Comparison of ENCODE assay signal across 8 cellular contexts in the genomic region with DNA sequence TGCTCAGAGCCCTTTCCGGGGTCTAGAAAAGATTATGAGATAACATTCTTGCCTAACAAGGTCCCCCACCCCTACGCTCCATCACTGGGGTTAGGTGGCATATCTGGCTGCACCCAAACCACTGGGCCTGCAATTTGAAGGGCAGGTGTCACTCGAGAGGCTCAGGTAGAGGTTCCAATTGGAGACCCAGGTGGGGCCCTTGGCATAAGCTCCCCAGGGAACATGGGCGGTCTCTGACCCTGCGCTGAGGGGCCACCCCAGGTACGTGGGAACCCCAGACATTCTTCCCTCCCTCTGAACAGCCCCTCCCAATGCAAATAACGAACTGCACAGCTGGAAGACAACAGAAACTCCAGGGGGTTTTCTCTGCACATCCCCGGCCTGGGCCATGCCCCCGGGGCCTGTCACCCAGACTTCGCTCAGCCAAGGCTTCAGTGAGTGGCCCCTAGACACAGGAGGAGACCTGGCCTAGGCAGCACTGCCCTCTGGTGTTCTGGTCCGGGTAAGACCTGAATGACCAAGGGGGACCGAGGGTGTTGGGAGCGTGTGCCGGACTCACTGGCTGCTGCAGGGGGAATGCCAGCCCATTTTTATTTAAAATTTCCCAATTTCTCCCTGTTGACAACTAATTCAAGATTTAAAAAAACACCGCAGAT. TPM values are rescaled to one million over a fixed set of nuclear protein-coding genes. Genes with fewer than 3 reads are reported as not detected.
DNase-seq lines count a peak whose midpoint lies in the region; ATAC-seq and TF ChIP-seq lines count a peak whose summit lies in the region.

No MANE protein-coding gene starts in this region.

- H3K27me3 ChIP-seq in WERI-Rb-1 (ENCODE audit: insufficient read depth, low read depth, severe bottlenecking): no peaks in the 10 kb centered on the region

- no peak for ATAC-seq in HG03025 (IDR thresholded peaks at IDR 0.05; ENCODE audit: low FRiP score, unreplicated experiment)

- H3K9me3 ChIP-seq in WERI-Rb-1 (ENCODE audit: severe bottlenecking): no peaks in the 10 kb centered on the region

- DNase-seq in GDM1 (lab: John Stamatoyannopoulos, UW): peak; percentile 23
- peak; percentile 13 for DNase-seq in MV-4-11 (lab: John Stamatoyannopoulos, UW)
- peak; percentile 70 for DNase-seq in WERI-Rb-1
- DNase-seq in dermis blood vessel endothelial cell: peak; percentile 68
- peak; percentile 79 for DNase-seq in medulla oblongata (ENCODE audit: extremely low spot score)
- peak in 37 of 49 donors; percentile 16 to 80 (median 58) for DNase-seq in substantia nigra (lab: John Stamatoyannopoulos, UW)
- DNase-seq in NCI-H774 (lab: John Stamatoyannopoulos, UW): no peak

- H3K4me3 ChIP-seq in WERI-Rb-1 (ENCODE audit: low read depth, low read length): no peak overlapping the region

- H3K27ac ChIP-seq in WERI-Rb-1: no peak overlapping the region
- H3K27ac ChIP-seq in substantia nigra (ENCODE audit: low read depth, low read length, poor library complexity, severe bottlenecking): no peak overlapping the region

- TF ChIP-seq CTCF in WERI-Rb-1 (IDR thresholded peaks at IDR 0.05; ENCODE audit: low read depth, low read length): peak; percentile 81

- peaks cover 3% of the 10 kb centered on the region for H3K36me3 ChIP-seq in WERI-Rb-1

RNA-seq across cellular contexts. Expression of a gene that starts 47.5 kb away (rescaled TPM):
- total RNA-seq in dermis blood vessel endothelial cell: 157 and 236 TPM in 2 replicates
